In the genomic region with DNA sequence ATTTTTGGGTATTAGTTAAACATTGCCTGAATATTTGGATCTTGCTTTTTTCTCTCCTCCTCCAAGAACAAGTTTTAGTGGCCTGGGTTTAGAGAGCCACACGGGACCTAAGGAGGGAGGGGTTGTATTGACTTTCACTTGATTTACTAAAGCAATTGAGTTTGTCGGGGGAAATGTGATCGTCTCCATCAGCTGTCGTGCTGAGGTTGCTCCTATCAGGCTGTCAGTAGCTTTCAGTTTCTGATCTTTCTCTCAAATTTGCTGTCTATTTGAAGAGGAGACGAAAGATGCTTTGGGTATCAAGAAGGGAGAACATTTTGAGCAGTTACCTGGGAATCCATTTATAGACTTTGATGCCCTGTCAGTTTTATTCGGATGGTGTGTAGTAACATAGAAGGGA, we compare ENCODE assay signal across 11 cellular contexts.
A peak's percentile ranks its signal among the peaks of the same experiment; 100 is the strongest.
DNase-seq lines count a peak whose midpoint lies in the region; ATAC-seq and TF ChIP-seq lines count a peak whose summit lies in the region.
"Had no signal": no experiment of that assay in that cellular context is flagged by ENCODE, and none has a peak within 500 bp of the region (broad histone marks: within the 10 kb centered on the region; RNA-seq: fewer than 3 reads in every experiment).

No MANE protein-coding gene starts in this region.

- no peaks in the 10 kb centered on the region for H3K9me3 ChIP-seq in A673 (ENCODE audit: low read depth, low read length, poor library complexity, severe bottlenecking)

- H3K4me1 ChIP-seq in A673 (ENCODE audit: insufficient read depth, low read length, poor library complexity, severe bottlenecking): peaks cover 11% of the 10 kb centered on the region

- no peaks in the 10 kb centered on the region for H3K27me3 ChIP-seq in A673 (replicated peaks; ENCODE audit: insufficient read depth, low read depth, low read length, poor library complexity)

- CTCF ChIA-PET in A673 (lab: Charles Lee): no interaction called here

- no peak overlapping the region for H3K27ac ChIP-seq in A673 (ENCODE audit: low read depth, low read length, poor library complexity, severe bottlenecking)

- H3K4me1 Mint-ChIP-seq in memory B cell (peaks cover 37% of the 10 kb centered on the region), progenitor cell of endocrine pancreas (ENCODE audit: low read depth) (peaks cover 47% of the 10 kb centered on the region)

- intact Hi-C loops in A673 (cut with micrococcal nuclease; ENCODE audit: unreplicated experiment): no loop called here

- H3K36me3 Mint-ChIP-seq in memory B cell (peaks cover 11% of the 10 kb centered on the region), progenitor cell of endocrine pancreas (ENCODE audit: insufficient read depth) (no peaks in the 10 kb centered on the region)

- POLR2A ChIA-PET in A673 (lab: Charles Lee; ENCODE audit: low non-redundant PET): interaction anchor here (0.7 kb wide), 1 partner anchor 12 kb away, joined by 3 read pairs; no protein-coding TSS in a partner anchor

- ATAC-seq in GM18499 (IDR thresholded peaks at IDR 0.05; ENCODE audit: insufficient read depth, unreplicated experiment): peak; percentile 56
- ATAC-seq in GM21447 (IDR thresholded peaks at IDR 0.05; ENCODE audit: unreplicated experiment): peak; percentile 87
- peak; percentile 75 for ATAC-seq in HG03439 (IDR thresholded peaks at IDR 0.05; ENCODE audit: unreplicated experiment)
- peak; percentile 87 for ATAC-seq in memory B cell (ENCODE audit: low read depth)

- H3K4me3 Mint-ChIP-seq in memory B cell: peak overlapping the region; percentile 91
- H3K4me3 Mint-ChIP-seq in progenitor cell of endocrine pancreas (ENCODE audit: low read depth): no peak overlapping the region

- H3K27ac Mint-ChIP-seq in memory B cell: peak overlapping the region; percentile 95
- H3K27ac Mint-ChIP-seq in progenitor cell of endocrine pancreas: no peak overlapping the region
- H3K27ac Mint-ChIP-seq: activated T-helper 2 cell treated with anti-CD3 and anti-CD28 coated beads, Interferon-gamma antibody, Interleukin-2, Interleukin-4, amounts not matched to agents 10 μg/mL and 5 μg/mL and 100 μg/mL, durations not matched to agents 14 hours and 24 hours and 36 hours had no signal

- no peaks in the 10 kb centered on the region for H3K27me3 Mint-ChIP-seq in memory B cell
- no peaks in the 10 kb centered on the region for H3K27me3 Mint-ChIP-seq in progenitor cell of endocrine pancreas

- TF ChIP-seq POLR2A in erythroblast (IDR thresholded peaks at IDR 0.05; ENCODE audit: low read length): no peak

- H3K36me3 ChIP-seq in A673 (ENCODE audit: insufficient read depth, low read length, poor library complexity, severe bottlenecking): no peaks in the 10 kb centered on the region

- H3K9me3 Mint-ChIP-seq in memory B cell (no peaks in the 10 kb centered on the region), progenitor cell of endocrine pancreas (ENCODE audit: low read depth) (no peaks in the 10 kb centered on the region)
- H3K9me3 Mint-ChIP-seq: activated T-helper 2 cell treated with anti-CD3 and anti-CD28 coated beads, Interferon-gamma antibody, Interleukin-2, Interleukin-4, amounts not matched to agents 10 μg/mL and 5 μg/mL and 100 μg/mL, durations not matched to agents 14 hours and 24 hours and 36 hours had no signal

- DNase-seq in memory B cell (ENCODE audit: low spot score in 2 of 2) (peak in 1 of 2 donors; percentile 15), A673 (ENCODE audit: low spot score) (no peak), progenitor cell of endocrine pancreas (ENCODE audit: low spot score, unreplicated experiment) (no peak), erythroblast (lab: John Stamatoyannopoulos, UW) (no peak), NOMO-1 (lab: John Stamatoyannopoulos, UW; ENCODE audit: unreplicated experiment in 2 of 2) (no peak)
- DNase-seq: nucleus accumbens, substantia nigra had no signal

- no peak overlapping the region for H3K4me3 ChIP-seq in A673 (ENCODE audit: low read depth, low read length, poor library complexity, severe bottlenecking)

- TF ChIP-seq CTCF in A673 (conservative IDR thresholded peaks at IDR 0.05; ENCODE audit: low read depth, low read length) (no peak), progenitor cell of endocrine pancreas (IDR thresholded peaks at IDR 0.05; ENCODE audit: unreplicated experiment) (no peak)

- no TSS peak for BruUV-seq in A673 (replicated peaks; lab: Mats Ljungman, UMichigan)
